Comparison of ENCODE assay signal across 1 cellular context in the genomic region with DNA sequence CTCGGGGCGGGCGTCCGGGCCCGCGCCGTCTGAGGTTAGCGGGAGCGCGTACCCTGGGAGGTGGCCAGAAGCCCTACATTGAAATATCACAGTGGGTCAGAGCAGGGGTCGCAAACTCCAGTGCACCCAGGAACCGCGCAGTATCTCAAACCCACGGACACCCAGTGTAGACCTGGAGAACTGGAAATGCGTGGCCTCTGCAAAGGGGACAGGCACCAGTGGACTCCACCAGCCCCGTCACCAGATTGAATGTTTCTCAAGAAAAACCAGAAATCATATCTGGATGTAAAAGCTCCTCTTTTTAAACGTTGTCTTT.
TF ChIP-seq lines count a peak whose summit lies in the region.

No MANE protein-coding gene starts in this region.

TF ChIP-seq in H1, 55 proteins besides CTCF, POLR2A, EP300 and RAD21:
- TF ChIP-seq HDAC6 (IDR thresholded peaks at IDR 0.05; ENCODE audit: low read depth, low read length) (no peak), BCL11A (IDR thresholded peaks at IDR 0.05; ENCODE audit: low read depth in 2 of 2, low read length in 2 of 2) (no peak), TAF1 (IDR thresholded peaks at IDR 0.05; ENCODE audit: low read depth, low read length) (0 out of 2 replicates have a peak, but pooled peaks have one; percentile 4), PHF8 (conservative IDR thresholded peaks at IDR 0.05; ENCODE audit: low read depth, low read length) (0 out of 2 replicates have a peak, but pooled peaks have one; percentile 11), SP1 (IDR thresholded peaks at IDR 0.05; ENCODE audit: low read depth, low read length) (0 out of 2 replicates have a peak, but pooled peaks have one; percentile 1), ASH2L (IDR thresholded peaks at IDR 0.05; ENCODE audit: low read length) (peak; percentile 58)
